In genomic region chr2:183244300-183244849, GRCh38 we compare ENCODE assay signal across 16 cellular contexts.
DNase-seq lines count a peak whose midpoint lies in the region; ATAC-seq and TF ChIP-seq lines count a peak whose summit lies in the region.
"Had no signal": no experiment of that assay in that cellular context is flagged by ENCODE, and none has a peak within 500 bp of the region (broad histone marks: within the 10 kb centered on the region; RNA-seq: fewer than 3 reads in every experiment).

No MANE protein-coding gene starts in this region.

- DNase-seq in G401 (ENCODE audit: low spot score): peak; percentile 97
- DNase-seq in NCI-H2171 (lab: John Stamatoyannopoulos, UW): peak; percentile 85
- no peak for DNase-seq in astrocyte of the spinal cord (ENCODE audit: low read depth, low spot score)
- no peak for DNase-seq in right lobe of liver
- no peak for DNase-seq in activated T-cell treated with anti-CD3 and anti-CD28 coated beads, Interleukin-2, amount 50 U/mL, for 1 hour
- no peak for DNase-seq in anterior cingulate cortex (lab: John Stamatoyannopoulos, UW)
- DNase-seq: activated CD4-positive, alpha-beta T cell treated with anti-CD3 and anti-CD28 coated beads for 36 hours; DMS79 treated with DMSO at 0.1 percent for 48 hours; heart left ventricle; left lung; naive thymus-derived CD8-positive, alpha-beta T cell; NCI-H526; stimulated activated CD4-positive, alpha-beta T cell treated with anti-CD3 and anti-CD28 coated beads, Interleukin-1b, Interleukin-23, amount 100 ng/mL, for 48 hours; T-helper 2 cell had no signal

- intact Hi-C loops in right lobe of liver (cut with DNase I): no loop called here

- no peaks in the 10 kb centered on the region for H3K36me3 ChIP-seq in right lobe of liver
- H3K36me3 ChIP-seq: heart left ventricle, left lung had no signal

- H3K4me1 ChIP-seq in right lobe of liver: no peaks in the 10 kb centered on the region
- H3K4me1 ChIP-seq: heart left ventricle, left lung had no signal

- ATAC-seq in right lobe of liver (peak; percentile 67 to 95 (median 78)), GM18873 (IDR thresholded peaks at IDR 0.05; ENCODE audit: low FRiP score, unreplicated experiment) (no peak), GM21526 (IDR thresholded peaks at IDR 0.05; ENCODE audit: low FRiP score, unreplicated experiment) (no peak)
- ATAC-seq: activated CD4-positive, alpha-beta T cell treated with anti-CD3 and anti-CD28 coated beads for 36 hours; heart left ventricle; left lung; naive thymus-derived CD8-positive, alpha-beta T cell had no signal

- no peak overlapping the region for H3K27ac ChIP-seq in right lobe of liver
- H3K27ac ChIP-seq: heart left ventricle, left lung had no signal

- in situ Hi-C loops in G401 (cut with HindIII; ENCODE audit: low sequenced_read_pairs): no loop called here
- in situ Hi-C loops in astrocyte of the spinal cord (cut with HindIII; ENCODE audit: low sequenced_read_pairs): no loop called here

- H3K4me3 ChIP-seq in astrocyte of the spinal cord (ENCODE audit: low read depth, low read length) (no peak overlapping the region), right lobe of liver (no peak overlapping the region)
- H3K4me3 ChIP-seq: heart left ventricle, left lung had no signal

- no peaks in the 10 kb centered on the region for H3K9me3 ChIP-seq in right lobe of liver
- H3K9me3 ChIP-seq: heart left ventricle, left lung had no signal

- no peak for TF ChIP-seq POLR2A in right lobe of liver (IDR thresholded peaks at IDR 0.05)

- WGBS in right lobe of liver (ENCODE audit: insufficient coverage, low coverage, low lambda C conversion rate, missing lambda C conversion rate): 100% methylated on average over 2 of the region's 2 CpGs

- H3K27me3 ChIP-seq in right lobe of liver: no peaks in the 10 kb centered on the region
- H3K27me3 ChIP-seq: heart left ventricle, left lung had no signal

- TF ChIP-seq CTCF in astrocyte of the spinal cord (IDR thresholded peaks at IDR 0.05; ENCODE audit: low read depth, low read length): peak; percentile 2
- TF ChIP-seq CTCF in right lobe of liver (IDR thresholded peaks at IDR 0.05): no peak

Comparison
In these comparisons a context has a peak if more than half of its experiments do, and no peak if none do; other contexts are left out.
1. DNase-seq: peak in G401 (single experiment) and NCI-H2171 (single experiment); none in astrocyte of the spinal cord (single experiment), right lobe of liver (0 of 3), activated T-cell treated with anti-CD3 and anti-CD28 coated beads, Interleukin-2, amount 50 U/mL, for 1 hour (single experiment) and anterior cingulate cortex (0 of 58).
2. ATAC-seq: peak in right lobe of liver (4 of 4); none in GM18873 (single experiment) and GM21526 (single experiment).